In the genomic region with DNA sequence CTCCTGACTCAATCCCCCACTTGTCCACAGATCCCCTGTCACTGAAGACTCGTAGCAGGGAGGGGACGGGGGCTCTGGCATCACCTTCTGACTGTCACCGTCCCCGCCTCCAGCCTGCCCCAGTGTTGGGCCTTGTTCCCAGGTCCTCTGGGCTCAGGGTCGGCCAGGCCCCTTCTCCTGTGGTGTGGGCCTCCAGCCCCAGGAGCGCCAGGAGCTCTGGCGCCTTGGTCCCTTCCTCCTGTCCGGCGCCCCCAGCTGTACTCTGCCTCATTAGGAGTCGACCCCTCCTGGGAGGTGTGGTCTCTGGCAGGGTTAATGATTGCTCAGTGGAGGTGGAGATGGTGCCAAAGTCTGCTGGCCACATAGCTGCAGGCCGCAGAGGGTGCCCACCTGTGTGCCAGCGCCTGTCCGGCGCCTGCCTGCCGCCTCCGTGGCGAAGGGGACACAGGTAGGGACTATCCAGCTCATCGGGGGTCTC, we compare ENCODE assay signal across 1 cellular context.
TF ChIP-seq lines count a peak whose summit lies in the region.

A gene with protein sequence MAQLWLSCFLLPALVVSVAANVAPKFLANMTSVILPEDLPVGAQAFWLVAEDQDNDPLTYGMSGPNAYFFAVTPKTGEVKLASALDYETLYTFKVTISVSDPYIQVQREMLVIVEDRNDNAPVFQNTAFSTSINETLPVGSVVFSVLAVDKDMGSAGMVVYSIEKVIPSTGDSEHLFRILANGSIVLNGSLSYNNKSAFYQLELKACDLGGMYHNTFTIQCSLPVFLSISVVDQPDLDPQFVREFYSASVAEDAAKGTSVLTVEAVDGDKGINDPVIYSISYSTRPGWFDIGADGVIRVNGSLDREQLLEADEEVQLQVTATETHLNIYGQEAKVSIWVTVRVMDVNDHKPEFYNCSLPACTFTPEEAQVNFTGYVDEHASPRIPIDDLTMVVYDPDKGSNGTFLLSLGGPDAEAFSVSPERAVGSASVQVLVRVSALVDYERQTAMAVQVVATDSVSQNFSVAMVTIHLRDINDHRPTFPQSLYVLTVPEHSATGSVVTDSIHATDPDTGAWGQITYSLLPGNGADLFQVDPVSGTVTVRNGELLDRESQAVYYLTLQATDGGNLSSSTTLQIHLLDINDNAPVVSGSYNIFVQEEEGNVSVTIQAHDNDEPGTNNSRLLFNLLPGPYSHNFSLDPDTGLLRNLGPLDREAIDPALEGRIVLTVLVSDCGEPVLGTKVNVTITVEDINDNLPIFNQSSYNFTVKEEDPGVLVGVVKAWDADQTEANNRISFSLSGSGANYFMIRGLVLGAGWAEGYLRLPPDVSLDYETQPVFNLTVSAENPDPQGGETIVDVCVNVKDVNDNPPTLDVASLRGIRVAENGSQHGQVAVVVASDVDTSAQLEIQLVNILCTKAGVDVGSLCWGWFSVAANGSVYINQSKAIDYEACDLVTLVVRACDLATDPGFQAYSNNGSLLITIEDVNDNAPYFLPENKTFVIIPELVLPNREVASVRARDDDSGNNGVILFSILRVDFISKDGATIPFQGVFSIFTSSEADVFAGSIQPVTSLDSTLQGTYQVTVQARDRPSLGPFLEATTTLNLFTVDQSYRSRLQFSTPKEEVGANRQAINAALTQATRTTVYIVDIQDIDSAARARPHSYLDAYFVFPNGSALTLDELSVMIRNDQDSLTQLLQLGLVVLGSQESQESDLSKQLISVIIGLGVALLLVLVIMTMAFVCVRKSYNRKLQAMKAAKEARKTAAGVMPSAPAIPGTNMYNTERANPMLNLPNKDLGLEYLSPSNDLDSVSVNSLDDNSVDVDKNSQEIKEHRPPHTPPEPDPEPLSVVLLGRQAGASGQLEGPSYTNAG (N-terminal part only) (plus strand): TSS at position 376 of the 478 bp plus-strand sequence. CDS start 16,011 bp downstream, outside the sequence.

TF ChIP-seq in HepG2, 621 proteins besides CTCF, POLR2A, EP300 and RAD21 (continued from another document and continues in another):
- TF ChIP-seq, protein P1, sequence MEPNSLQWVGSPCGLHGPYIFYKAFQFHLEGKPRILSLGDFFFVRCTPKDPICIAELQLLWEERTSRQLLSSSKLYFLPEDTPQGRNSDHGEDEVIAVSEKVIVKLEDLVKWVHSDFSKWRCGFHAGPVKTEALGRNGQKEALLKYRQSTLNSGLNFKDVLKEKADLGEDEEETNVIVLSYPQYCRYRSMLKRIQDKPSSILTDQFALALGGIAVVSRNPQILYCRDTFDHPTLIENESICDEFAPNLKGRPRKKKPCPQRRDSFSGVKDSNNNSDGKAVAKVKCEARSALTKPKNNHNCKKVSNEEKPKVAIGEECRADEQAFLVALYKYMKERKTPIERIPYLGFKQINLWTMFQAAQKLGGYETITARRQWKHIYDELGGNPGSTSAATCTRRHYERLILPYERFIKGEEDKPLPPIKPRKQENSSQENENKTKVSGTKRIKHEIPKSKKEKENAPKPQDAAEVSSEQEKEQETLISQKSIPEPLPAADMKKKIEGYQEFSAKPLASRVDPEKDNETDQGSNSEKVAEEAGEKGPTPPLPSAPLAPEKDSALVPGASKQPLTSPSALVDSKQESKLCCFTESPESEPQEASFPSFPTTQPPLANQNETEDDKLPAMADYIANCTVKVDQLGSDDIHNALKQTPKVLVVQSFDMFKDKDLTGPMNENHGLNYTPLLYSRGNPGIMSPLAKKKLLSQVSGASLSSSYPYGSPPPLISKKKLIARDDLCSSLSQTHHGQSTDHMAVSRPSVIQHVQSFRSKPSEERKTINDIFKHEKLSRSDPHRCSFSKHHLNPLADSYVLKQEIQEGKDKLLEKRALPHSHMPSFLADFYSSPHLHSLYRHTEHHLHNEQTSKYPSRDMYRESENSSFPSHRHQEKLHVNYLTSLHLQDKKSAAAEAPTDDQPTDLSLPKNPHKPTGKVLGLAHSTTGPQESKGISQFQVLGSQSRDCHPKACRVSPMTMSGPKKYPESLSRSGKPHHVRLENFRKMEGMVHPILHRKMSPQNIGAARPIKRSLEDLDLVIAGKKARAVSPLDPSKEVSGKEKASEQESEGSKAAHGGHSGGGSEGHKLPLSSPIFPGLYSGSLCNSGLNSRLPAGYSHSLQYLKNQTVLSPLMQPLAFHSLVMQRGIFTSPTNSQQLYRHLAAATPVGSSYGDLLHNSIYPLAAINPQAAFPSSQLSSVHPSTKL (CRISPR knock-in tag; IDR thresholded peaks at IDR 0.05) = 0 out of 2 replicates have a peak, but pooled peaks have one; percentile 8
- TF ChIP-seq TEAD3 (CRISPR knock-in tag; optimal IDR thresholded peaks at IDR 0.05; ENCODE audit: borderline replicate concordance) = no peak
- peak; percentile 58; the same call in 1 of the 2 replicates for TF ChIP-seq ZFP90 (CRISPR knock-in tag; IDR thresholded peaks at IDR 0.05; ENCODE audit: borderline replicate concordance)
- TF ChIP-seq, protein P2, sequence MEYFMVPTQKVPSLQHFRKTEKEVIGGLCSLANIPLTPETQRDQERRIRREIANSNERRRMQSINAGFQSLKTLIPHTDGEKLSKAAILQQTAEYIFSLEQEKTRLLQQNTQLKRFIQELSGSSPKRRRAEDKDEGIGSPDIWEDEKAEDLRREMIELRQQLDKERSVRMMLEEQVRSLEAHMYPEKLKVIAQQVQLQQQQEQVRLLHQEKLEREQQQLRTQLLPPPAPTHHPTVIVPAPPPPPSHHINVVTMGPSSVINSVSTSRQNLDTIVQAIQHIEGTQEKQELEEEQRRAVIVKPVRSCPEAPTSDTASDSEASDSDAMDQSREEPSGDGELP (IDR thresholded peaks at IDR 0.05; ENCODE audit: borderline replicate concordance, low read depth) = peak; percentile 80; the same call in 1 of the 2 replicates
- TF ChIP-seq, protein P3, sequence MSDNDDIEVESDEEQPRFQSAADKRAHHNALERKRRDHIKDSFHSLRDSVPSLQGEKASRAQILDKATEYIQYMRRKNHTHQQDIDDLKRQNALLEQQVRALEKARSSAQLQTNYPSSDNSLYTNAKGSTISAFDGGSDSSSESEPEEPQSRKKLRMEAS (IDR thresholded peaks at IDR 0.05) = 0 out of 2 replicates have a peak, but pooled peaks have one; percentile 24
- TF ChIP-seq ZNF556 (CRISPR knock-in tag; IDR thresholded peaks at IDR 0.05; ENCODE audit: borderline replicate concordance) = 0 out of 2 replicates have a peak, but pooled peaks have one; percentile 46
- TF ChIP-seq, protein P4, sequence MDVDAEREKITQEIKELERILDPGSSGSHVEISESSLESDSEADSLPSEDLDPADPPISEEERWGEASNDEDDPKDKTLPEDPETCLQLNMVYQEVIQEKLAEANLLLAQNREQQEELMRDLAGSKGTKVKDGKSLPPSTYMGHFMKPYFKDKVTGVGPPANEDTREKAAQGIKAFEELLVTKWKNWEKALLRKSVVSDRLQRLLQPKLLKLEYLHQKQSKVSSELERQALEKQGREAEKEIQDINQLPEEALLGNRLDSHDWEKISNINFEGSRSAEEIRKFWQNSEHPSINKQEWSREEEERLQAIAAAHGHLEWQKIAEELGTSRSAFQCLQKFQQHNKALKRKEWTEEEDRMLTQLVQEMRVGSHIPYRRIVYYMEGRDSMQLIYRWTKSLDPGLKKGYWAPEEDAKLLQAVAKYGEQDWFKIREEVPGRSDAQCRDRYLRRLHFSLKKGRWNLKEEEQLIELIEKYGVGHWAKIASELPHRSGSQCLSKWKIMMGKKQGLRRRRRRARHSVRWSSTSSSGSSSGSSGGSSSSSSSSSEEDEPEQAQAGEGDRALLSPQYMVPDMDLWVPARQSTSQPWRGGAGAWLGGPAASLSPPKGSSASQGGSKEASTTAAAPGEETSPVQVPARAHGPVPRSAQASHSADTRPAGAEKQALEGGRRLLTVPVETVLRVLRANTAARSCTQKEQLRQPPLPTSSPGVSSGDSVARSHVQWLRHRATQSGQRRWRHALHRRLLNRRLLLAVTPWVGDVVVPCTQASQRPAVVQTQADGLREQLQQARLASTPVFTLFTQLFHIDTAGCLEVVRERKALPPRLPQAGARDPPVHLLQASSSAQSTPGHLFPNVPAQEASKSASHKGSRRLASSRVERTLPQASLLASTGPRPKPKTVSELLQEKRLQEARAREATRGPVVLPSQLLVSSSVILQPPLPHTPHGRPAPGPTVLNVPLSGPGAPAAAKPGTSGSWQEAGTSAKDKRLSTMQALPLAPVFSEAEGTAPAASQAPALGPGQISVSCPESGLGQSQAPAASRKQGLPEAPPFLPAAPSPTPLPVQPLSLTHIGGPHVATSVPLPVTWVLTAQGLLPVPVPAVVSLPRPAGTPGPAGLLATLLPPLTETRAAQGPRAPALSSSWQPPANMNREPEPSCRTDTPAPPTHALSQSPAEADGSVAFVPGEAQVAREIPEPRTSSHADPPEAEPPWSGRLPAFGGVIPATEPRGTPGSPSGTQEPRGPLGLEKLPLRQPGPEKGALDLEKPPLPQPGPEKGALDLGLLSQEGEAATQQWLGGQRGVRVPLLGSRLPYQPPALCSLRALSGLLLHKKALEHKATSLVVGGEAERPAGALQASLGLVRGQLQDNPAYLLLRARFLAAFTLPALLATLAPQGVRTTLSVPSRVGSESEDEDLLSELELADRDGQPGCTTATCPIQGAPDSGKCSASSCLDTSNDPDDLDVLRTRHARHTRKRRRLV (CRISPR knock-in tag; IDR thresholded peaks at IDR 0.05) = 0 out of 2 replicates have a peak, but pooled peaks have one; percentile 35
- peak; percentile 68; the same call in 1 of the 2 replicates for TF ChIP-seq HNF4A (CRISPR knock-in tag; IDR thresholded peaks at IDR 0.05)
- no peak for TF ChIP-seq AHR (CRISPR knock-in tag; IDR thresholded peaks at IDR 0.05)
- peak; percentile 61 for TF ChIP-seq ZBTB7A (CRISPR knock-in tag; IDR thresholded peaks at IDR 0.05)
- TF ChIP-seq, protein P5, sequence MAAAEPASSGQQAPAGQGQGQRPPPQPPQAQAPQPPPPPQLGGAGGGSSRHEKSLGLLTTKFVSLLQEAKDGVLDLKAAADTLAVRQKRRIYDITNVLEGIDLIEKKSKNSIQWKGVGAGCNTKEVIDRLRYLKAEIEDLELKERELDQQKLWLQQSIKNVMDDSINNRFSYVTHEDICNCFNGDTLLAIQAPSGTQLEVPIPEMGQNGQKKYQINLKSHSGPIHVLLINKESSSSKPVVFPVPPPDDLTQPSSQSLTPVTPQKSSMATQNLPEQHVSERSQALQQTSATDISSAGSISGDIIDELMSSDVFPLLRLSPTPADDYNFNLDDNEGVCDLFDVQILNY (CRISPR knock-in tag; conservative IDR thresholded peaks at IDR 0.05) = no peak
- 0 out of 2 replicates have a peak, but pooled peaks have one; percentile 17 for TF ChIP-seq PPARG (CRISPR knock-in tag; conservative IDR thresholded peaks at IDR 0.05)
- peak; percentile 34 for TF ChIP-seq ELF3 (CRISPR knock-in tag; IDR thresholded peaks at IDR 0.05)
- TF ChIP-seq, protein P6, sequence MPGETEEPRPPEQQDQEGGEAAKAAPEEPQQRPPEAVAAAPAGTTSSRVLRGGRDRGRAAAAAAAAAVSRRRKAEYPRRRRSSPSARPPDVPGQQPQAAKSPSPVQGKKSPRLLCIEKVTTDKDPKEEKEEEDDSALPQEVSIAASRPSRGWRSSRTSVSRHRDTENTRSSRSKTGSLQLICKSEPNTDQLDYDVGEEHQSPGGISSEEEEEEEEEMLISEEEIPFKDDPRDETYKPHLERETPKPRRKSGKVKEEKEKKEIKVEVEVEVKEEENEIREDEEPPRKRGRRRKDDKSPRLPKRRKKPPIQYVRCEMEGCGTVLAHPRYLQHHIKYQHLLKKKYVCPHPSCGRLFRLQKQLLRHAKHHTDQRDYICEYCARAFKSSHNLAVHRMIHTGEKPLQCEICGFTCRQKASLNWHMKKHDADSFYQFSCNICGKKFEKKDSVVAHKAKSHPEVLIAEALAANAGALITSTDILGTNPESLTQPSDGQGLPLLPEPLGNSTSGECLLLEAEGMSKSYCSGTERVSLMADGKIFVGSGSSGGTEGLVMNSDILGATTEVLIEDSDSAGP (CRISPR knock-in tag; IDR thresholded peaks at IDR 0.05; ENCODE audit: borderline replicate concordance) = peak; percentile 34; the same call in 1 of the 2 replicates
- TF ChIP-seq HOXA5 (CRISPR knock-in tag; IDR thresholded peaks at IDR 0.05) = no peak
- TF ChIP-seq HDAC1 (CRISPR knock-in tag; IDR thresholded peaks at IDR 0.05) = peak; percentile 64
- TF ChIP-seq KDM3A (CRISPR knock-in tag; IDR thresholded peaks at IDR 0.05; ENCODE audit: low read depth) = 0 out of 2 replicates have a peak, but pooled peaks have one; percentile 33
- 0 out of 2 replicates have a peak, but pooled peaks have one; percentile 14 for TF ChIP-seq NR2F2 (IDR thresholded peaks at IDR 0.05; ENCODE audit: borderline replicate concordance, low read depth)
- TF ChIP-seq ZNF335 (CRISPR knock-in tag; IDR thresholded peaks at IDR 0.05) = 0 out of 2 replicates have a peak, but pooled peaks have one; percentile 36
- TF ChIP-seq ZSCAN9 (CRISPR knock-in tag; IDR thresholded peaks at IDR 0.05; ENCODE audit: borderline replicate concordance) = no peak
- peak; percentile 55; the same call in 1 of the 2 replicates for TF ChIP-seq POLR2AphosphoS5 (IDR thresholded peaks at IDR 0.05; ENCODE audit: low read depth, low read length)
- 0 out of 2 replicates have a peak, but pooled peaks have one; percentile 38 for TF ChIP-seq ZSCAN22 (CRISPR knock-in tag; IDR thresholded peaks at IDR 0.05)
- TF ChIP-seq, protein P7, sequence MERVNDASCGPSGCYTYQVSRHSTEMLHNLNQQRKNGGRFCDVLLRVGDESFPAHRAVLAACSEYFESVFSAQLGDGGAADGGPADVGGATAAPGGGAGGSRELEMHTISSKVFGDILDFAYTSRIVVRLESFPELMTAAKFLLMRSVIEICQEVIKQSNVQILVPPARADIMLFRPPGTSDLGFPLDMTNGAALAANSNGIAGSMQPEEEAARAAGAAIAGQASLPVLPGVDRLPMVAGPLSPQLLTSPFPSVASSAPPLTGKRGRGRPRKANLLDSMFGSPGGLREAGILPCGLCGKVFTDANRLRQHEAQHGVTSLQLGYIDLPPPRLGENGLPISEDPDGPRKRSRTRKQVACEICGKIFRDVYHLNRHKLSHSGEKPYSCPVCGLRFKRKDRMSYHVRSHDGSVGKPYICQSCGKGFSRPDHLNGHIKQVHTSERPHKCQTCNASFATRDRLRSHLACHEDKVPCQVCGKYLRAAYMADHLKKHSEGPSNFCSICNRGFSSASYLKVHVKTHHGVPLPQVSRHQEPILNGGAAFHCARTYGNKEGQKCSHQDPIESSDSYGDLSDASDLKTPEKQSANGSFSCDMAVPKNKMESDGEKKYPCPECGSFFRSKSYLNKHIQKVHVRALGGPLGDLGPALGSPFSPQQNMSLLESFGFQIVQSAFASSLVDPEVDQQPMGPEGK (CRISPR knock-in tag; IDR thresholded peaks at IDR 0.05) = peak; percentile 70
- TF ChIP-seq ZNF790 (CRISPR knock-in tag; IDR thresholded peaks at IDR 0.05; ENCODE audit: borderline replicate concordance) = 0 out of 2 replicates have a peak, but pooled peaks have one; percentile 22
- TF ChIP-seq ZNF383 (CRISPR knock-in tag; IDR thresholded peaks at IDR 0.05; ENCODE audit: borderline replicate concordance) = 0 out of 2 replicates have a peak, but pooled peaks have one; percentile 67
- no peak for TF ChIP-seq ZNF547 (CRISPR knock-in tag; IDR thresholded peaks at IDR 0.05)
- peak; percentile 56; the same call in 1 of the 2 replicates for TF ChIP-seq ZBTB7B (CRISPR knock-in tag; IDR thresholded peaks at IDR 0.05)
- TF ChIP-seq SALL2 (CRISPR knock-in tag; IDR thresholded peaks at IDR 0.05) = 0 out of 2 replicates have a peak, but pooled peaks have one; percentile 44
- TF ChIP-seq MTF2 (CRISPR knock-in tag; IDR thresholded peaks at IDR 0.05; ENCODE audit: borderline replicate concordance) = 0 out of 2 replicates have a peak, but pooled peaks have one; percentile 64
- peak; percentile 56 for TF ChIP-seq ZFY (CRISPR knock-in tag; IDR thresholded peaks at IDR 0.05)
- no peak for TF ChIP-seq ATF1 (CRISPR knock-in tag; IDR thresholded peaks at IDR 0.05)
- peak; percentile 56; the same call in 1 of the 2 replicates for TF ChIP-seq SP4 (CRISPR knock-in tag; IDR thresholded peaks at IDR 0.05)
- TF ChIP-seq ZNF468 (CRISPR knock-in tag; IDR thresholded peaks at IDR 0.05) = no peak
- TF ChIP-seq ZNF296 (CRISPR knock-in tag; conservative IDR thresholded peaks at IDR 0.05) = no peak
- TF ChIP-seq CHD2 (IDR thresholded peaks at IDR 0.05; ENCODE audit: low read depth, low read length) = no peak
- TF ChIP-seq SAP130 (CRISPR knock-in tag; IDR thresholded peaks at IDR 0.05; ENCODE audit: low read depth) = peak; percentile 82
- 0 out of 2 replicates have a peak, but pooled peaks have one; percentile 38 for TF ChIP-seq ARID2 (CRISPR knock-in tag; IDR thresholded peaks at IDR 0.05; ENCODE audit: borderline replicate concordance)
- TF ChIP-seq THAP11 (CRISPR knock-in tag; IDR thresholded peaks at IDR 0.05) = peak; percentile 48; the same call in 1 of the 2 replicates
